8 cellular contexts compared by ENCODE assay signal in genomic region chr14:60981626-60982455, GRCh38. TPM values are rescaled to one million over a fixed set of nuclear protein-coding genes. Genes with fewer than 3 reads are reported as not detected.
DNase-seq lines count a peak whose midpoint lies in the region; ATAC-seq and TF ChIP-seq lines count a peak whose summit lies in the region.

No MANE protein-coding gene starts in this region.

- no peak for TF ChIP-seq CTCF in mucosa of descending colon (IDR thresholded peaks at IDR 0.05)

- peaks cover 15% of the 10 kb centered on the region for H3K4me1 ChIP-seq in mucosa of descending colon (ENCODE audit: low read depth)

- DNase-seq in NCI-H2196 (lab: John Stamatoyannopoulos, UW; ENCODE audit: unreplicated experiment) = peak; percentile 12
- no peak for DNase-seq in NCI-H2196 treated with DMSO at 0.1 percent for 48 hours (lab: John Stamatoyannopoulos, UW; ENCODE audit: unreplicated experiment)
- DNase-seq in MV-4-11 (lab: John Stamatoyannopoulos, UW) = peak; percentile 8
- peak; percentile 44 for DNase-seq in dedifferentiated amniotic fluid mesenchymal stem cell (ENCODE audit: extremely low spot score)
- DNase-seq in mucosa of descending colon = peak in 1 of 3 donors; percentile 10
- no peak for DNase-seq in NCI-H1048 (lab: John Stamatoyannopoulos, UW)

- no peaks in the 10 kb centered on the region for H3K36me3 ChIP-seq in mucosa of descending colon (ENCODE audit: low read depth)

- no peak for ATAC-seq in mucosa of descending colon
- ATAC-seq in GM18870 (IDR thresholded peaks at IDR 0.05; ENCODE audit: unreplicated experiment) = no peak
- ATAC-seq in GM21619 (IDR thresholded peaks at IDR 0.05; ENCODE audit: unreplicated experiment) = no peak

- intact Hi-C loops in mucosa of descending colon (cut with DNase I, micrococcal nuclease) = no loop called here

- H3K9me3 ChIP-seq in mucosa of descending colon = no peaks in the 10 kb centered on the region

- H3K4me3 ChIP-seq in mucosa of descending colon = peak overlapping the region; percentile 68

RNA-seq across cellular contexts. Expression of gene SLC38A6, which starts 0.8 kb away (rescaled TPM):
- total RNA-seq in mucosa of descending colon = 10 to 100 TPM in 1 of 3 donors, 1 to 10 TPM in 2; 7.4 to 13.6 (median 9.2) TPM

RNA-seq across cellular contexts. Expression of gene TRMT5, which starts 1.0 kb away (rescaled TPM):
- 10 to 100 TPM in 2 of 3 donors, 1 to 10 TPM in 1; 7.8 to 13.6 (median 10.8) TPM for total RNA-seq in mucosa of descending colon

Comparison
In these comparisons a context has a peak if more than half of its experiments do, and no peak if none do; other contexts are left out.
1. DNase-seq: peak in NCI-H2196 (single experiment), MV-4-11 (single experiment) and dedifferentiated amniotic fluid mesenchymal stem cell (single experiment); none in NCI-H2196 treated with DMSO at 0.1 percent for 48 hours (single experiment) and NCI-H1048 (single experiment).